ENCODE assay signal across 13 cellular contexts in the genomic region with DNA sequence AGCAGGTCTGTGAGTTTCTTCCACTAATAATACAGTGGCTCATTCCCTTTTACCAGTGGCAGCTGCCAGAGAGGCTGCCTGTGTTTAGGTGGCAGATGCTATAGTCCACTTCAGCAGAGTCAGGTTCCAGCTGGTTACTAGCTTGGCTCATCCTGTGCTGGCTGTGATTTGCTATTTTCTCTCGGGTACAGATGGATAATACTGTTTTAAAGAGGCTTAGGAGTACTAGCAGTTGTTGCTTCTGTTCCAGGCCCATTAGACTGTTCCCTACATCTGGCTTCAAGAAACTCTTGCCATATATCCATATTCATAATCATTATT. TPM values are rescaled to one million over a fixed set of nuclear protein-coding genes. Genes with fewer than 3 reads are reported as not detected.
DNase-seq lines count a peak whose midpoint lies in the region; ATAC-seq and TF ChIP-seq lines count a peak whose summit lies in the region.
"Had no signal": no experiment of that assay in that cellular context is flagged by ENCODE, and none has a peak within 500 bp of the region (broad histone marks: within the 10 kb centered on the region; RNA-seq: fewer than 3 reads in every experiment).

No MANE protein-coding gene starts in this region.

- H3K4me3 ChIP-seq in rectal smooth muscle tissue (ENCODE audit: low read length): no peak overlapping the region
- no peak overlapping the region for H3K4me3 ChIP-seq in body of pancreas
- H3K4me3 ChIP-seq: pancreas had no signal

- H3K27me3 ChIP-seq in rectal smooth muscle tissue (ENCODE audit: control insufficient read depth, insufficient read depth, low read length) (no peaks in the 10 kb centered on the region), body of pancreas (no peaks in the 10 kb centered on the region)
- H3K27me3 ChIP-seq: pancreas had no signal

- H3K9ac ChIP-seq in rectal smooth muscle tissue (ENCODE audit: low read length): no peak overlapping the region

- H3K27ac ChIP-seq in rectal smooth muscle tissue (ENCODE audit: low read depth, low read length) (peak overlapping the region; percentile 70), body of pancreas (no peak overlapping the region)
- H3K27ac ChIP-seq: pancreas had no signal

- intact Hi-C loops in body of pancreas (cut with DNase I): no loop called here

- no peak overlapping the region for H3K4me3 Mint-ChIP-seq in activated T-cell treated with anti-CD3 and anti-CD28 coated beads, Interleukin-2, amount 50 U/mL, for 24 hours
- H3K4me3 Mint-ChIP-seq in brain: peak overlapping the region in 3 of 5 experiments; percentile 17 to 33 (median 20)

- ATAC-seq in body of pancreas (no peak), GM18517 (IDR thresholded peaks at IDR 0.05; ENCODE audit: unreplicated experiment) (no peak)

- H3K27me3 Mint-ChIP-seq in activated T-cell treated with anti-CD3 and anti-CD28 coated beads, Interleukin-2, amount 50 U/mL, for 24 hours: no peaks in the 10 kb centered on the region
- H3K27me3 Mint-ChIP-seq in brain: no peaks in the 10 kb centered on the region

- H3K36me3 ChIP-seq in rectal smooth muscle tissue (ENCODE audit: control insufficient read depth, insufficient read depth, low read length) (peaks cover 5% of the 10 kb centered on the region), body of pancreas (replicated peaks in 1 of 2; ENCODE audit: insufficient read depth in 1 of 2, low read depth in 2 of 2) (peaks cover 0 to 2% of the 10 kb centered on the region in 2 donors)

- H3K27ac Mint-ChIP-seq in activated T-cell treated with anti-CD3 and anti-CD28 coated beads, Interleukin-2, amount 50 U/mL, for 24 hours: peak overlapping the region; percentile 39
- peak overlapping the region in 4 of 5 experiments; percentile 63 to 90 (median 72) for H3K27ac Mint-ChIP-seq in brain

- peaks cover 73% of the 10 kb centered on the region for H3K36me3 Mint-ChIP-seq in activated T-cell treated with anti-CD3 and anti-CD28 coated beads, Interleukin-2, amount 50 U/mL, for 24 hours (ENCODE audit: low read depth)
- H3K36me3 Mint-ChIP-seq in brain: peaks cover 55% of the 10 kb centered on the region

- no peak for TF ChIP-seq CTCF in brain (conservative IDR thresholded peaks at IDR 0.05)
- TF ChIP-seq CTCF in body of pancreas (IDR thresholded peaks at IDR 0.05): no peak

- WGBS in body of pancreas, 2 donors: 70 to 90% methylated on average over 1 of the region's 1 CpG

- no peak for TF ChIP-seq POLR2A in body of pancreas (IDR thresholded peaks at IDR 0.05)

- peaks cover 81% of the 10 kb centered on the region for H3K4me1 Mint-ChIP-seq in activated T-cell treated with anti-CD3 and anti-CD28 coated beads, Interleukin-2, amount 50 U/mL, for 24 hours (ENCODE audit: low read depth)
- peaks cover 83% of the 10 kb centered on the region for H3K4me1 Mint-ChIP-seq in brain

- peaks cover 35% of the 10 kb centered on the region for H3K4me1 ChIP-seq in rectal smooth muscle tissue (ENCODE audit: control insufficient read depth, insufficient read depth, low read length)
- peaks cover 23% of the 10 kb centered on the region for H3K4me1 ChIP-seq in body of pancreas

- H3K9me3 Mint-ChIP-seq in activated T-cell treated with anti-CD3 and anti-CD28 coated beads, Interleukin-2, amount 50 U/mL, for 24 hours: no peaks in the 10 kb centered on the region
- no peaks in the 10 kb centered on the region for H3K9me3 Mint-ChIP-seq in brain

- no peak for DNase-seq in activated T-cell treated with anti-CD3 and anti-CD28 coated beads, Interleukin-2, amount 50 U/mL, for 24 hours
- no peak for DNase-seq in activated T-cell treated with anti-CD3 and anti-CD28 coated beads, Interleukin-2, amount 50 U/mL, for 48 hours
- DNase-seq in NCI-H1092 (lab: John Stamatoyannopoulos, UW) (peak; percentile 1), body of pancreas (no peak)
- DNase-seq in effector CD4-positive, alpha-beta T cell: no peak
- DNase-seq: GF-D8, HCEC 1CT, IMR-90, NCI-H2081 treated with DMSO at 0.1 percent for 48 hours, pancreas had no signal

- no peaks in the 10 kb centered on the region for H3K9me3 ChIP-seq in body of pancreas
- H3K9me3 ChIP-seq: pancreas had no signal

RNA-seq across cellular contexts. Expression of gene ZNF609, which starts 41.0 kb away (rescaled TPM):
- 29.4 TPM for polyA plus RNA-seq in brain (ENCODE audit: insufficient read depth, low read depth, low replicate concordance)
- total RNA-seq in body of pancreas: 10 to 100 TPM; 17.9 to 22.7 TPM
